In the genomic region with DNA sequence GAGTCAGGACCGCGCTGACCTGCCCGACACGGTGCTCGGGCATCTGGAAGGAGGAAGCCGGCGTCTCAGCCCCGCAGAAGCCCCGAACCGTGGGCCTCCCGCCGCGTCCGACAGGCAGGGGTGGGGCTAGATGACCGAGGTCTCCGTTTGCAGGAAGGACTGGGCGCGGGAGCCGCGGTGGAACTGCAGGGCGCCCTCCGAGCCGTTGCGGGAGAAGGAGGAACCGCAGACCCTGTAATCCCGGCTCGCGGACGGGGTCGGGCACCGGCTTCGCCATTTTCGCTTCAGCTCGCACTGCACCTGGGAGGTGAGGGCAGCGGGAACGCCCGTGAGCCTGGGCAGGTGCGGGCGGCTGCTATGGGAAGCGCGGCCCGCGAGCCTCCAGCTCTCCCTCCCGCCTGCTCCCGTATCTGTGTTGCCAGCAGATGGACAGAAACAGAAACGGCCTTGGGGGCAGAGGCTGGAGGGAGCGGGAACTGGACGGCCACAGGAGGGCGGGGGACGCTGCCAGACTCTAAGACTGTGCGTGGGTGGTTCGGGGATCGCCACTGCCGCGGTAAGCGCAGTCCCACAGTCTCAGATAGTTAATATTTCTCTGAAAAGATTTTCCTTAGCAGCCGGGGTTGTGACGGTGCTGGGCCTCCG, we compare ENCODE assay signal across 8 cellular contexts.
A peak's percentile ranks its signal among the peaks of the same experiment; 100 is the strongest.
DNase-seq lines count a peak whose midpoint lies in the region; ATAC-seq and TF ChIP-seq lines count a peak whose summit lies in the region.

No MANE protein-coding gene starts in this region.

- CTCF ChIA-PET in activated CD8-positive, alpha-beta T cell treated with anti-CD3 and anti-CD28 coated beads for 36 hours (lab: Charles Lee), result no interaction called here

- no peaks in the 10 kb centered on the region for H3K79me2 ChIP-seq in KMS-11 (ENCODE audit: insufficient read depth, low read depth)

- intact Hi-C loops in activated CD8-positive, alpha-beta T cell treated with anti-CD3 and anti-CD28 coated beads for 36 hours (cut with micrococcal nuclease), result no loop called here
- intact Hi-C loops in natural killer cell (cut with micrococcal nuclease), result no loop called here

- H2AFZ ChIP-seq in KMS-11 (ENCODE audit: low read depth), result peak overlapping the region; percentile 27; the same call in 1 of the 2 replicates

- peaks cover 11% of the 10 kb centered on the region for H3K4me1 Mint-ChIP-seq in activated CD8-positive, alpha-beta T cell treated with anti-CD3 and anti-CD28 coated beads for 36 hours (ENCODE audit: low read depth)
- peaks cover 9 to 10% of the 10 kb centered on the region in 2 donors for H3K4me1 Mint-ChIP-seq in natural killer cell

- no peak overlapping the region for H3K27ac Mint-ChIP-seq in activated CD8-positive, alpha-beta T cell treated with anti-CD3 and anti-CD28 coated beads for 36 hours
- peak overlapping the region in 1 of 2 donors; percentile 66 for H3K27ac Mint-ChIP-seq in natural killer cell

- TF ChIP-seq CTCF in KMS-11 (conservative IDR thresholded peaks at IDR 0.05; ENCODE audit: low read depth, low read length), result no peak
- TF ChIP-seq CTCF in activated CD8-positive, alpha-beta T cell treated with anti-CD3 and anti-CD28 coated beads for 36 hours (IDR thresholded peaks at IDR 0.05), result peak; percentile 16
- TF ChIP-seq CTCF in fibroblast of pulmonary artery (IDR thresholded peaks at IDR 0.05; ENCODE audit: low read length, missing control alignments), result peak; percentile 12
- TF ChIP-seq CTCF in natural killer cell (IDR thresholded peaks at IDR 0.05), result no peak

- H3K9me3 Mint-ChIP-seq in activated CD8-positive, alpha-beta T cell treated with anti-CD3 and anti-CD28 coated beads for 36 hours, result no peaks in the 10 kb centered on the region
- no peaks in the 10 kb centered on the region for H3K9me3 Mint-ChIP-seq in natural killer cell

- H3K36me3 ChIP-seq in KMS-11 (ENCODE audit: insufficient read depth), result no peaks in the 10 kb centered on the region

- H3K4me3 Mint-ChIP-seq in activated CD8-positive, alpha-beta T cell treated with anti-CD3 and anti-CD28 coated beads for 36 hours, result peak overlapping the region; percentile 10
- peak overlapping the region; percentile 78 for H3K4me3 Mint-ChIP-seq in natural killer cell

- no peaks in the 10 kb centered on the region for H3K27me3 ChIP-seq in KMS-11 (ENCODE audit: insufficient read depth, low read depth)

- no peaks in the 10 kb centered on the region for H3K36me3 Mint-ChIP-seq in activated CD8-positive, alpha-beta T cell treated with anti-CD3 and anti-CD28 coated beads for 36 hours (ENCODE audit: low read depth)
- no peaks in the 10 kb centered on the region for H3K36me3 Mint-ChIP-seq in natural killer cell

- no peak overlapping the region for H3K27ac ChIP-seq in KMS-11

- POLR2A ChIA-PET in activated CD8-positive, alpha-beta T cell treated with anti-CD3 and anti-CD28 coated beads for 36 hours (lab: Charles Lee), result no interaction called here

- H3K4me1 ChIP-seq in KMS-11 (ENCODE audit: low read depth, poor library complexity, severe bottlenecking), result no peaks in the 10 kb centered on the region

- H3K4me2 ChIP-seq in KMS-11, result no peak overlapping the region

- ATAC-seq in activated CD8-positive, alpha-beta T cell treated with anti-CD3 and anti-CD28 coated beads for 36 hours, result peak; percentile 21
- ATAC-seq in natural killer cell (peak; percentile 7 to 64 (median 49)), GM21723 (IDR thresholded peaks at IDR 0.05; ENCODE audit: unreplicated experiment) (no peak), GM19023 (IDR thresholded peaks at IDR 0.05; ENCODE audit: unreplicated experiment) (no peak)

- H4K20me1 ChIP-seq in KMS-11 (ENCODE audit: insufficient read depth), result no peaks in the 10 kb centered on the region

- H3K27me3 Mint-ChIP-seq in activated CD8-positive, alpha-beta T cell treated with anti-CD3 and anti-CD28 coated beads for 36 hours, result peaks cover 26% of the 10 kb centered on the region
- H3K27me3 Mint-ChIP-seq in natural killer cell (ENCODE audit: low read depth in 2 of 2), result peaks cover 14 to 16% of the 10 kb centered on the region in 2 donors

- H3K4me3 ChIP-seq in KMS-11 (IDR thresholded peaks at IDR 0.05; ENCODE audit: insufficient read depth, low read depth, low read length), result no peak overlapping the region
- H3K4me3 ChIP-seq in fibroblast of pulmonary artery (replicated peaks; ENCODE audit: low read depth, low read length), result peak overlapping the region; percentile 48

- H3K9ac ChIP-seq in KMS-11, result no peak overlapping the region

- DNase-seq in CMK (ENCODE audit: low read depth), result peak; percentile 21
- peak; percentile 21 for DNase-seq in activated CD8-positive, alpha-beta T cell treated with anti-CD3 and anti-CD28 coated beads for 36 hours
- peak; percentile 15 for DNase-seq in fibroblast of pulmonary artery (ENCODE audit: low read depth)
- DNase-seq in natural killer cell, result peak; percentile 16
- no peak for DNase-seq in NK-92 (lab: John Stamatoyannopoulos, UW; ENCODE audit: unreplicated experiment)

Comparison
In these comparisons a context has a peak if more than half of its experiments do, and no peak if none do; other contexts are left out.
1. CTCF ChIP-seq: peak in activated CD8-positive, alpha-beta T cell treated with anti-CD3 and anti-CD28 coated beads for 36 hours (single experiment) and fibroblast of pulmonary artery (single experiment); none in KMS-11 (single experiment) and natural killer cell (single experiment).
2. ATAC-seq: peak in activated CD8-positive, alpha-beta T cell treated with anti-CD3 and anti-CD28 coated beads for 36 hours (single experiment) and natural killer cell (3 of 3); none in GM21723 (single experiment) and GM19023 (single experiment).